7 cellular contexts compared by ENCODE assay signal in genomic region chr4:149897784-149898183, GRCh38.
DNase-seq lines count a peak whose midpoint lies in the region; ATAC-seq and TF ChIP-seq lines count a peak whose summit lies in the region.

No MANE protein-coding gene starts in this region.

- in situ Hi-C loops in astrocyte of the cerebellum (cut with HindIII; ENCODE audit: low sequenced_read_pairs) = loop anchor here (25.0 kb wide), 1 partner anchor 535 kb away; no protein-coding TSS in a partner anchor

- no peak overlapping the region for H3K4me3 ChIP-seq in astrocyte of the cerebellum (ENCODE audit: low read depth, low read length)

- no peaks in the 10 kb centered on the region for H3K4me1 Mint-ChIP-seq in nephron
- no peaks in the 10 kb centered on the region for H3K4me1 Mint-ChIP-seq in activated CD4-positive, alpha-beta T cell treated with anti-CD3 and anti-CD28 coated beads for 36 hours

- no peak for ATAC-seq in activated CD4-positive, alpha-beta T cell treated with anti-CD3 and anti-CD28 coated beads for 36 hours

- H3K36me3 Mint-ChIP-seq in nephron (ENCODE audit: low read depth) = no peaks in the 10 kb centered on the region
- no peaks in the 10 kb centered on the region for H3K36me3 Mint-ChIP-seq in activated CD4-positive, alpha-beta T cell treated with anti-CD3 and anti-CD28 coated beads for 36 hours (ENCODE audit: low read depth)

- H3K4me3 Mint-ChIP-seq in nephron = no peak overlapping the region
- H3K4me3 Mint-ChIP-seq in activated CD4-positive, alpha-beta T cell treated with anti-CD3 and anti-CD28 coated beads for 36 hours = no peak overlapping the region

- POLR2A ChIA-PET in activated CD4-positive, alpha-beta T cell treated with anti-CD3 and anti-CD28 coated beads for 36 hours (lab: Charles Lee) = no interaction called here

- peak; percentile 20 for DNase-seq in HT1080 (ENCODE audit: low read depth)
- peak; percentile 16 for DNase-seq in astrocyte of the cerebellum (ENCODE audit: low read depth)
- DNase-seq in activated CD4-positive, alpha-beta T cell treated with anti-CD3 and anti-CD28 coated beads for 36 hours = no peak
- DNase-seq in NCI-H2107 treated with DMSO at 0.1 percent for 48 hours (lab: John Stamatoyannopoulos, UW; ENCODE audit: unreplicated experiment) = no peak
- no peak for DNase-seq in NCI-H226

- intact Hi-C loops in activated CD4-positive, alpha-beta T cell treated with anti-CD3 and anti-CD28 coated beads for 36 hours (cut with DNase I, micrococcal nuclease) = loop anchor here (2.0 to 5.0 kb wide), 3 partner anchors 61 to 527 kb away; no protein-coding TSS in a partner anchor

- CTCF ChIA-PET in activated CD4-positive, alpha-beta T cell treated with anti-CD3 and anti-CD28 coated beads for 36 hours (lab: Charles Lee) = interaction anchor here (0.7 kb wide), 1 partner anchor 963 kb away, joined by 3 read pairs; no protein-coding TSS in a partner anchor

- no peak overlapping the region for H3K27ac Mint-ChIP-seq in nephron
- H3K27ac Mint-ChIP-seq in activated CD4-positive, alpha-beta T cell treated with anti-CD3 and anti-CD28 coated beads for 36 hours = no peak overlapping the region

- peaks cover 4% of the 10 kb centered on the region for H3K27me3 Mint-ChIP-seq in nephron (ENCODE audit: low read depth)
- H3K27me3 Mint-ChIP-seq in activated CD4-positive, alpha-beta T cell treated with anti-CD3 and anti-CD28 coated beads for 36 hours = no peaks in the 10 kb centered on the region

- H3K9me3 Mint-ChIP-seq in nephron = no peaks in the 10 kb centered on the region
- no peaks in the 10 kb centered on the region for H3K9me3 Mint-ChIP-seq in activated CD4-positive, alpha-beta T cell treated with anti-CD3 and anti-CD28 coated beads for 36 hours (ENCODE audit: low read depth)

- TF ChIP-seq CTCF in GM12872 (IDR thresholded peaks at IDR 0.05; ENCODE audit: insufficient read depth, low read depth, low read length) = peak; percentile 15; the same call in 1 of the 3 replicates
- TF ChIP-seq CTCF in astrocyte of the cerebellum (IDR thresholded peaks at IDR 0.05; ENCODE audit: low read depth, low read length, missing control alignments) = peak; percentile 10
- peak; percentile 60 to 67 (median 62) for TF ChIP-seq CTCF in nephron (IDR thresholded peaks at IDR 0.05; ENCODE audit: unreplicated experiment in 3 of 3)

Comparison
In these comparisons a context has a peak if more than half of its experiments do, and no peak if none do; other contexts are left out.
1. CTCF ChIP-seq: peak in every context shown above with its lines; median percentile 62 in nephron; 15 in GM12872; 10 in astrocyte of the cerebellum.
2. DNase-seq: peak in HT1080 (single experiment) and astrocyte of the cerebellum (single experiment); none in activated CD4-positive, alpha-beta T cell treated with anti-CD3 and anti-CD28 coated beads for 36 hours (single experiment), NCI-H2107 treated with DMSO at 0.1 percent for 48 hours (single experiment) and NCI-H226 (single experiment).